In the genomic region with DNA sequence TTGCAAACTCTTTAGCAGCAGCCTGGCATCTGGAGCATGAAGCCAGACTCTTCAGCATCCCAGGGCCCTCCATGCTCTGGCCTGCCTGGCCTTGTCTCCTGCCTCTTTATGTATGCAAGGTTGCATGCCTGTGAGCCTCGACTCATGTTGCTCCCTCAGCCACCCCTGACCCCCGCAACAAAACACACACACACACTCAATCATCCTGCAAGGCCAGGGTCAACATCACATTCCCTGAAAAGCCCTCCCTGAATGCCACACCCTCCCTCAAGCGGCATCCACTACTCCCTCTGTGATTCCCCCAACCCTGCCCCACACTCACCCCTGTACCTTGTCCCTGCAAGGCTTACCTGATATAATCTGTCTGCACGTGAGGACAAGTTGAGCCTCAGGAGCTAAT, we compare ENCODE assay signal across 17 cellular contexts.
A peak's percentile ranks its signal among the peaks of the same experiment; 100 is the strongest.
DNase-seq lines count a peak whose midpoint lies in the region; ATAC-seq and TF ChIP-seq lines count a peak whose summit lies in the region.
"Had no signal": no experiment of that assay in that cellular context is flagged by ENCODE, and none has a peak within 500 bp of the region (broad histone marks: within the 10 kb centered on the region; RNA-seq: fewer than 3 reads in every experiment).

No MANE protein-coding gene starts in this region.

- H3K9me3 Mint-ChIP-seq in Calu3 (ENCODE audit: low read depth, unreplicated experiment) = no peaks in the 10 kb centered on the region
- H3K9me3 Mint-ChIP-seq: HFFc6 had no signal

- no peaks in the 10 kb centered on the region for H3K27me3 ChIP-seq in right atrium auricular region
- no peaks in the 10 kb centered on the region for H3K27me3 ChIP-seq in heart right ventricle

- no peaks in the 10 kb centered on the region for H3K4me1 ChIP-seq in right atrium auricular region
- no peaks in the 10 kb centered on the region for H3K4me1 ChIP-seq in heart right ventricle
- H3K4me1 ChIP-seq: HAP-1 had no signal

- TF ChIP-seq CTCF in right atrium auricular region (IDR thresholded peaks at IDR 0.05) (no peak), heart right ventricle (IDR thresholded peaks at IDR 0.05) (no peak), Calu3 (IDR thresholded peaks at IDR 0.05; ENCODE audit: unreplicated experiment) (no peak)

- H3K36me3 ChIP-seq in right atrium auricular region = no peaks in the 10 kb centered on the region
- H3K36me3 ChIP-seq in heart right ventricle = no peaks in the 10 kb centered on the region
- H3K36me3 ChIP-seq: HAP-1 had no signal

- no peak overlapping the region for H3K27ac ChIP-seq in right atrium auricular region
- H3K27ac ChIP-seq in heart right ventricle = no peak overlapping the region

- peaks cover 7% of the 10 kb centered on the region for H3K4me1 Mint-ChIP-seq in Calu3 (ENCODE audit: low read depth, unreplicated experiment)

- no TSS peak for BruUV-seq in Calu3 (replicated peaks; lab: Mats Ljungman, UMichigan)

- H3K4me3 ChIP-seq in right atrium auricular region (no peak overlapping the region), heart right ventricle (no peak overlapping the region)
- H3K4me3 ChIP-seq: A549, HAP-1 had no signal

- H3K27ac Mint-ChIP-seq in Calu3 (ENCODE audit: unreplicated experiment) = no peak overlapping the region
- H3K27ac Mint-ChIP-seq: HFFc6 had no signal

- ATAC-seq in heart right ventricle = no peak
- ATAC-seq in left lobe of liver = no peak
- ATAC-seq: A549 had no signal

- H3K9me3 ChIP-seq in right atrium auricular region = no peaks in the 10 kb centered on the region
- peaks cover 0 to 3% (median 0%) of the 10 kb centered on the region in 11 donors for H3K9me3 ChIP-seq in heart right ventricle
- H3K9me3 ChIP-seq: A549, HAP-1 had no signal

- H3K36me3 Mint-ChIP-seq in Calu3 (ENCODE audit: insufficient read depth, unreplicated experiment) = no peaks in the 10 kb centered on the region
- H3K36me3 Mint-ChIP-seq: CD4-positive, alpha-beta memory T cell had no signal

- H3K27me3 Mint-ChIP-seq in Calu3 (ENCODE audit: unreplicated experiment) = no peaks in the 10 kb centered on the region

- WGBS in heart right ventricle, 2 donors = 91% methylated on average over 4 of the region's 4 CpGs

- intact Hi-C loops in heart right ventricle (cut with DNase I) (no loop called here), Calu3 (cut with micrococcal nuclease; ENCODE audit: unreplicated experiment) (no loop called here)

- CTCF ChIA-PET in Calu3 (lab: Charles Lee) = no interaction called here

- no peak overlapping the region for H3K4me3 Mint-ChIP-seq in Calu3 (ENCODE audit: low read depth, unreplicated experiment)
- H3K4me3 Mint-ChIP-seq: CD4-positive, alpha-beta memory T cell; HFFc6 had no signal

- DNase-seq in activated CD8-positive, alpha-beta memory T cell treated with anti-CD3 and anti-CD28 coated beads, Interleukin-2, amount 50 U/mL, for 48 hours = peak; percentile 22
- DNase-seq in activated CD8-positive, alpha-beta memory T cell treated with anti-CD3 and anti-CD28 coated beads, Interleukin-2, amount 50 U/mL, for 4 hours = no peak
- DNase-seq in right atrium auricular region (ENCODE audit: low spot score) = peak; percentile 40
- no peak for DNase-seq in heart right ventricle
- peak; percentile 27 for DNase-seq in left lobe of liver (ENCODE audit: low spot score)
- DNase-seq in Calu3 = no peak
- no peak for DNase-seq in epidermal melanocyte (ENCODE audit: insufficient read length, low spot score)
- DNase-seq: 8988T; ACHN; CD4-positive, alpha-beta memory T cell; COR-L47; DMS153; DND-41; GOT3; HFFc6 had no signal

Comparison
In these comparisons a context has a peak if more than half of its experiments do, and no peak if none do; other contexts are left out.
1. DNase-seq: peak in activated CD8-positive, alpha-beta memory T cell treated with anti-CD3 and anti-CD28 coated beads, Interleukin-2, amount 50 U/mL, for 48 hours (single experiment), right atrium auricular region (single experiment) and left lobe of liver (single experiment); none in activated CD8-positive, alpha-beta memory T cell treated with anti-CD3 and anti-CD28 coated beads, Interleukin-2, amount 50 U/mL, for 4 hours (single experiment), heart right ventricle (0 of 2), Calu3 (single experiment) and epidermal melanocyte (single experiment).